7 cellular contexts compared by ENCODE assay signal in the genomic region with DNA sequence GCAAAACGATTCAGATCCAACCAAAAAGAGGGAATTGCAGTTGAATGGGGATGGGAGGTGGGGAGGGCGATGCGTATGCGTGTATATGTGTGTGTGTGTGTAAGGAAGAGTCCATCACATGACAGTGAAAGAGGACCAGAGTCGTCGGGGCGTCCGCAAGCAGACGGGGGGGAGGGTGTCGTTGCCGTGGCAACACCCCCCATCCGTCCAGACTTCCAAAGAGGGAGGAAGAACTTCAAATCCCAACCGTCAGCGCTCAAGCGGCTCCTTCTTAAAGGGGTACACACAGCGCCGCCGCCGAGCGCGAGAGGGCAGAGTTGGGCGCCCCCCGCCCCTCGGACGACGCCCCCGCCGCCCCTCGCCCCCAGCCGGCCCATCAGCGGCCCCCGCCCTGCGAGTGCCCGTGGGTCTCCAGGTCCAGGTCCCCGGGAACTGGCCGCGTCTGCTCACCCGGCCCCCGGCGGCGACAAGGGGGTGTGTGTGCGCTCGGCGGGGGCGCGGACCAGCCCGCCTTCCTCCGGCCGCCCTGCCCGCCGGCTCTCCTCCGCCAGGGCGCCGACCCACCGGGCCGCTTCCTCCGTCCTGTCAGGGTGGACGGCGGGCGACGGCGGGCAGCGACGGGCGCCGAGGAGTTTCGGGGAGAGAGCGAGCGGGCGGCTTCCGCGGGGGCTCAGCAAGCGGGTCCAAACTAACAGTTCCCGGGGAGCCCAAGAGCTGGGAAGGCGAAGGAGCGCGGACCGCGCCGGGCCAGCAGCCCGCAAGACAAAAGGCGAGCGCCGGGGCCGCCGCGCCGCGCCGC. TPM values are rescaled to one million over a fixed set of nuclear protein-coding genes. Genes with fewer than 3 reads are reported as not detected.
DNase-seq lines count a peak whose midpoint lies in the region; ATAC-seq and TF ChIP-seq lines count a peak whose summit lies in the region.

No MANE protein-coding gene starts in this region.

- peak overlapping the region; percentile 93 to 99 (median 98) for H3K4me3 Mint-ChIP-seq in brain

- no peaks in the 10 kb centered on the region for H3K36me3 Mint-ChIP-seq in brain

- H3K27me3 Mint-ChIP-seq in brain: peaks cover 35% of the 10 kb centered on the region

- ATAC-seq in GM18502 (IDR thresholded peaks at IDR 0.05; ENCODE audit: poor library complexity, unreplicated experiment): peak; percentile 24
- peak; percentile 17 for ATAC-seq in HG02885 (IDR thresholded peaks at IDR 0.05; ENCODE audit: poor library complexity, unreplicated experiment)

- peak overlapping the region; percentile 95 to 98 (median 98) for H3K27ac Mint-ChIP-seq in brain

- H3K9me3 Mint-ChIP-seq in brain: peaks cover 0 to 3% (median 0%) of the 10 kb centered on the region in 5 experiments

- H3K4me1 Mint-ChIP-seq in brain: peaks cover 45% of the 10 kb centered on the region

- DNase-seq in NCI-H1694 (lab: John Stamatoyannopoulos, UW) (peak; percentile 40), T-helper 9 cell (peak; percentile 25), iPS DF 19.7 (ENCODE audit: low read depth, low spot score) (peak; percentile 42), renal cortical epithelial cell (ENCODE audit: low read depth) (peak; percentile 60)

- peak in 1 of 2 experiments; percentile 20 for TF ChIP-seq CTCF in brain (conservative IDR thresholded peaks at IDR 0.05)

RNA-seq across cellular contexts. Expression of a gene that starts 0.7 kb away (rescaled TPM):
- 11.1 TPM for polyA plus RNA-seq in brain (ENCODE audit: insufficient read depth, low read depth, low replicate concordance)
- 25.4 and 28.3 TPM in 2 replicates for total RNA-seq in renal cortical epithelial cell

Comparison
In these comparisons a context has a peak if more than half of its experiments do, and no peak if none do; other contexts are left out.
1. Peak in every context shown above with its lines: DNase-seq and ATAC-seq.